ENCODE assay signal across 11 cellular contexts in the genomic region with DNA sequence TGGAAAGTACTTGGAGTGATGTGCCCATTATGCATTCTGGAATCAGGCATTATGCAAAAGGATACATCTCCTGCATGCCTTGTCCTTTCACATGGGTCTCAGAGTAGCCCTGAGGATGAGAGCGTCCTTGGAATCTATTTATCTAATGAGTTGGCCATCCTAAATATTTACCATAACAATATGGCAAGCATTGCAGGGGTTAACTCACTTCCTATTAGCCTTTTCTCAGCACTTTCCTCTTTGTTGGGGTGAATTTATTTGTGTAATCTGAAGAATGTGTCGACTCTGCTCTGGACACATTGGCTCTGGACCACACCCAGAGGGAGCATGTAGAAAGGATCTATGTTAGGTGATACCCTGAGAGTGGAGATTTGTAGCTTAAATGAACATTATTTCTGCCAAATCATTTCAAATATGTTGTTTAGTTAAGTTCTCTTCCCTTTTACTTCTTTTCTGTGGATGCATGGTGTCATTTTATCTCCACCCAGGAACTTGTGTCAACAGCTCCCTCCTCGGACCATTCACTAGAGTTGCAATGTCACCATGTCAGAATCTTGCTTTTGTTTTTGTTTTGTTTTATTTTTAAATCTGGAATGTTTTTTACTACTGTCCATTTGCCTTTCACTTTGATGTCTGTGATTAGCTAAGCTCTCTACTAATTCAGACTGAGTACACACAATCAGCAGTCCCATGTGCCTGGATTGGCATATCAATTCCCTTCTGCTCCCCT.
A peak's percentile ranks its signal among the peaks of the same experiment; 100 is the strongest.
DNase-seq lines count a peak whose midpoint lies in the region; ATAC-seq, FAIRE-seq and TF ChIP-seq lines count a peak whose summit lies in the region.
"Had no signal": no experiment of that assay in that cellular context is flagged by ENCODE, and none has a peak within 500 bp of the region (broad histone marks: within the 10 kb centered on the region; RNA-seq: fewer than 3 reads in every experiment).

No MANE protein-coding gene starts in this region.

- no peak overlapping the region for H3K4me3 Mint-ChIP-seq in activated T-cell treated with anti-CD3 and anti-CD28 coated beads, Interleukin-2, amount 50 U/mL, for 72 hours
- H3K4me3 Mint-ChIP-seq: activated T-cell treated with anti-CD3 and anti-CD28 coated beads, Interleukin-2, amount 50 U/mL, for 4 hours; naive B cell had no signal

- H3K79me2 ChIP-seq in mesendoderm (ENCODE audit: control insufficient read depth, insufficient read depth, low read length): no peaks in the 10 kb centered on the region

- no peak overlapping the region for H3K23ac ChIP-seq in mesendoderm (ENCODE audit: low read length)

- H3K4ac ChIP-seq in mesendoderm (ENCODE audit: low read depth, low read length): no peak overlapping the region

- peak overlapping the region; percentile 90 for H3K18ac ChIP-seq in mesendoderm (ENCODE audit: low read length)

- H3K36me3 ChIP-seq in mesendoderm (ENCODE audit: control insufficient read depth, insufficient read depth, low read length): no peaks in the 10 kb centered on the region
- H3K36me3 ChIP-seq: HAP-1 had no signal

- FAIRE-seq in D721Med (lab: Jason Lieb, UNC): no peak

- H4K8ac ChIP-seq in mesendoderm (ENCODE audit: low read depth, low read length): peak overlapping the region; percentile 56

- no peak overlapping the region for H3K4me2 ChIP-seq in mesendoderm (ENCODE audit: low read length)

- H2AK5ac ChIP-seq in mesendoderm (ENCODE audit: low read length): no peak overlapping the region

- no peak for ATAC-seq in HG03039 (IDR thresholded peaks at IDR 0.05; ENCODE audit: unreplicated experiment)
- no peak for ATAC-seq in activated T-cell treated with anti-CD3 and anti-CD28 coated beads, Interleukin-2, amount 50 U/mL, for 72 hours (replicated peaks in 1 of 2)
- ATAC-seq: activated T-cell treated with anti-CD3 and anti-CD28 coated beads, Interleukin-2, amount 50 U/mL, for 4 hours had no signal

- H3K4me3 ChIP-seq in astrocyte of the spinal cord (ENCODE audit: low read depth, low read length) (no peak overlapping the region), mesendoderm (ENCODE audit: low read length) (no peak overlapping the region)
- H3K4me3 ChIP-seq: HAP-1 had no signal

- no peaks in the 10 kb centered on the region for H3K79me1 ChIP-seq in mesendoderm (ENCODE audit: low read length)

- no peak overlapping the region for H2BK15ac ChIP-seq in mesendoderm (replicated peaks; ENCODE audit: low read depth)

- no peaks in the 10 kb centered on the region for H3K27me3 ChIP-seq in mesendoderm (ENCODE audit: insufficient read depth, low read length, poor library complexity)

- peak overlapping the region; percentile 65 for H3K56ac ChIP-seq in mesendoderm (ENCODE audit: low read length)

- no peak overlapping the region for H2BK5ac ChIP-seq in mesendoderm (ENCODE audit: low read length)

- peak overlapping the region; percentile 14 for H2BK120ac ChIP-seq in mesendoderm (ENCODE audit: low read depth, low read length)

- TF ChIP-seq CTCF in D721Med (IDR thresholded peaks at IDR 0.05; ENCODE audit: insufficient read depth, missing control alignments) (peak; percentile 45), astrocyte of the spinal cord (IDR thresholded peaks at IDR 0.05; ENCODE audit: low read depth, low read length) (peak; percentile 46)

- WGBS in mesendoderm (ENCODE audit: extremely low coverage, insufficient coverage, low lambda C conversion rate): no CpG with 5 or more reads among the region's 3 CpGs

- H4K5ac ChIP-seq in mesendoderm (ENCODE audit: low read length): no peak overlapping the region

- peak overlapping the region; percentile 67 for H3K27ac ChIP-seq in mesendoderm (ENCODE audit: low read depth, low read length)

- no peaks in the 10 kb centered on the region for H3K4me1 Mint-ChIP-seq in activated T-cell treated with anti-CD3 and anti-CD28 coated beads, Interleukin-2, amount 50 U/mL, for 72 hours (ENCODE audit: low read depth)
- H3K4me1 Mint-ChIP-seq: naive B cell had no signal

- H3K9ac ChIP-seq in mesendoderm (ENCODE audit: low read length): no peak overlapping the region

- H3K27ac Mint-ChIP-seq in activated T-cell treated with anti-CD3 and anti-CD28 coated beads, Interleukin-2, amount 50 U/mL, for 72 hours: no peak overlapping the region

- DNase-seq in D721Med (ENCODE audit: insufficient read length, low spot score) (no peak), HT-29 (ENCODE audit: low spot score) (peak; percentile 3), astrocyte of the spinal cord (ENCODE audit: low read depth, low spot score) (peak; percentile 23), mesendoderm (peak; percentile 78), HuH-7.5 (ENCODE audit: low spot score) (no peak), DMS79 treated with DMSO at 0.1 percent for 48 hours (lab: John Stamatoyannopoulos, UW) (no peak)
- no peak for DNase-seq in activated T-cell treated with anti-CD3 and anti-CD28 coated beads, Interleukin-2, amount 50 U/mL, for 72 hours
- DNase-seq: activated T-cell treated with anti-CD3 and anti-CD28 coated beads, Interleukin-2, amount 50 U/mL, for 4 hours; naive B cell had no signal

- no peaks in the 10 kb centered on the region for H3K36me3 Mint-ChIP-seq in activated T-cell treated with anti-CD3 and anti-CD28 coated beads, Interleukin-2, amount 50 U/mL, for 72 hours (ENCODE audit: insufficient read depth in 2 of 2)
- H3K36me3 Mint-ChIP-seq: naive B cell had no signal

- in situ Hi-C loops in astrocyte of the spinal cord (cut with HindIII; ENCODE audit: low sequenced_read_pairs): no loop called here

- no peaks in the 10 kb centered on the region for H3K4me1 ChIP-seq in mesendoderm (ENCODE audit: control insufficient read depth, low read depth, low read length)

- no peaks in the 10 kb centered on the region for H3K27me3 Mint-ChIP-seq in activated T-cell treated with anti-CD3 and anti-CD28 coated beads, Interleukin-2, amount 50 U/mL, for 72 hours (ENCODE audit: low read depth)

- H3K9me3 Mint-ChIP-seq in activated T-cell treated with anti-CD3 and anti-CD28 coated beads, Interleukin-2, amount 50 U/mL, for 72 hours: peaks cover 0 to 3% of the 10 kb centered on the region in 2 donors
- H3K9me3 Mint-ChIP-seq: activated T-cell treated with anti-CD3 and anti-CD28 coated beads, Interleukin-2, amount 50 U/mL, for 4 hours; naive B cell had no signal

Comparison
In these comparisons a context has a peak if more than half of its experiments do, and no peak if none do; other contexts are left out.
1. DNase-seq: peak in HT-29 (single experiment), astrocyte of the spinal cord (single experiment) and mesendoderm (single experiment); none in D721Med (single experiment), HuH-7.5 (single experiment), DMS79 treated with DMSO at 0.1 percent for 48 hours (single experiment) and activated T-cell treated with anti-CD3 and anti-CD28 coated beads, Interleukin-2, amount 50 U/mL, for 72 hours (0 of 2).